In genomic region chr6:118974790-118975189, GRCh38 we compare ENCODE assay signal across 22 cellular contexts.
"Had no signal": no experiment of that assay in that cellular context is flagged by ENCODE, and none has a peak within 500 bp of the region (broad histone marks: within the 10 kb centered on the region; RNA-seq: fewer than 3 reads in every experiment).

No MANE protein-coding gene starts in this region.

- H3K4me3 Mint-ChIP-seq: IgD-negative memory B cell had no signal

- H3K9me3 Mint-ChIP-seq: IgD-negative memory B cell had no signal

- DNase-seq: KBM-7, MV-4-11, NCI-H1048, NCI-H1105, NCI-H1417, NCI-H1436 treated with DMSO at 0.1 percent for 48 hours, NCI-H1694, NCI-H187 treated with DMSO at 0.1 percent for 48 hours, NCI-H2081, NCI-H2107, NCI-H226, NCI-H446, NCI-H510A, NCI-H524 treated with DMSO at 0.1 percent for 48 hours, NCI-H69, NCI-H774, PC-3, SHP77 had no signal

- H3K4me1 Mint-ChIP-seq: IgD-negative memory B cell had no signal

- H3K27me3 Mint-ChIP-seq: IgD-negative memory B cell had no signal

- ATAC-seq: Panc1, PC-3, SK-N-SH treated with all-trans-retinoic acid at 6 μM for 48 hours had no signal

- H3K27ac ChIP-seq: RWPE1 had no signal

- H3K27ac Mint-ChIP-seq: IgD-negative memory B cell had no signal
